Comparison of ENCODE assay signal across 8 cellular contexts in genomic region chr18:2970762-2971659, GRCh38. TPM values are rescaled to one million over a fixed set of nuclear protein-coding genes. Genes with fewer than 3 reads are reported as not detected.
DNase-seq lines count a peak whose midpoint lies in the region; ATAC-seq and TF ChIP-seq lines count a peak whose summit lies in the region.
"Had no signal": no experiment of that assay in that cellular context is flagged by ENCODE, and none has a peak within 500 bp of the region (broad histone marks: within the 10 kb centered on the region; RNA-seq: fewer than 3 reads in every experiment).

No MANE protein-coding gene starts in this region.

- peak overlapping the region in 1 of 2 donors; percentile 2 for H3K4me3 ChIP-seq in right atrium auricular region

- H3K27me3 Mint-ChIP-seq in activated CD4-positive, alpha-beta T cell treated with anti-CD3 and anti-CD28 coated beads, Interleukin-2, amount 10 ng/mL, durations not matched to agents 7 days and 5 days: no peaks in the 10 kb centered on the region
- H3K27me3 Mint-ChIP-seq: brain had no signal

- H3K27ac ChIP-seq in right atrium auricular region (peak overlapping the region; percentile 8 to 56), temporal lobe (ENCODE audit: low read depth, low read length) (peak overlapping the region; percentile 41)

- TF ChIP-seq CTCF in right atrium auricular region (IDR thresholded peaks at IDR 0.05): no peak

- peaks cover 0 to 69% of the 10 kb centered on the region in 2 donors for H3K4me1 ChIP-seq in right atrium auricular region

- DNase-seq in activated CD4-positive, alpha-beta T cell treated with anti-CD3 and anti-CD28 coated beads, Interleukin-2, amount 10 ng/mL, durations not matched to agents 7 days and 5 days: peak; percentile 53
- DNase-seq in right atrium auricular region (ENCODE audit: low spot score): no peak
- no peak for DNase-seq in NCI-H345 treated with DMSO at 0.1 percent for 48 hours (lab: John Stamatoyannopoulos, UW; ENCODE audit: unreplicated experiment)
- DNase-seq in NCI-H1105 treated with DMSO at 0.1 percent for 48 hours (lab: John Stamatoyannopoulos, UW): no peak
- DNase-seq in posterior cingulate gyrus: no peak

- no peaks in the 10 kb centered on the region for H3K9me3 Mint-ChIP-seq in activated CD4-positive, alpha-beta T cell treated with anti-CD3 and anti-CD28 coated beads, Interleukin-2, amount 10 ng/mL, durations not matched to agents 7 days and 5 days
- H3K9me3 Mint-ChIP-seq: brain had no signal

- peak overlapping the region; percentile 97 for H3K27ac Mint-ChIP-seq in activated CD4-positive, alpha-beta T cell treated with anti-CD3 and anti-CD28 coated beads, Interleukin-2, amount 10 ng/mL, durations not matched to agents 7 days and 5 days
- H3K27ac Mint-ChIP-seq: brain had no signal

- CTCF ChIA-PET in activated CD4-positive, alpha-beta T cell treated with anti-CD3 and anti-CD28 coated beads, Interleukin-2, amount 10 ng/mL, durations not matched to agents 7 days and 5 days (lab: Charles Lee): interaction anchor here (1.0 to 3.0 kb wide), 5 partner anchors 9 to 275 kb away, joined by 3 to 10 read pairs (median 6); no protein-coding TSS in a partner anchor

- POLR2A ChIA-PET in activated CD4-positive, alpha-beta T cell treated with anti-CD3 and anti-CD28 coated beads, Interleukin-2, amount 10 ng/mL, durations not matched to agents 7 days and 5 days (lab: Charles Lee): interaction anchor here (1.0 kb wide), 2 partner anchors 9 to 14 kb away, joined by 3 read pairs; no protein-coding TSS in a partner anchor

- H3K36me3 Mint-ChIP-seq in activated CD4-positive, alpha-beta T cell treated with anti-CD3 and anti-CD28 coated beads, Interleukin-2, amount 10 ng/mL, durations not matched to agents 7 days and 5 days (ENCODE audit: low read depth): peaks cover 82% of the 10 kb centered on the region

- no peaks in the 10 kb centered on the region for H3K9me3 ChIP-seq in right atrium auricular region

- H3K4me3 Mint-ChIP-seq in activated CD4-positive, alpha-beta T cell treated with anti-CD3 and anti-CD28 coated beads, Interleukin-2, amount 10 ng/mL, durations not matched to agents 7 days and 5 days: peak overlapping the region; percentile 76
- H3K4me3 Mint-ChIP-seq: brain had no signal

- peak; percentile 43 for ATAC-seq in HG03159 (IDR thresholded peaks at IDR 0.05; ENCODE audit: unreplicated experiment)

- intact Hi-C loops in posterior cingulate gyrus (cut with DNase I): no loop called here

- no peaks in the 10 kb centered on the region for H3K36me3 ChIP-seq in right atrium auricular region

- H3K27me3 ChIP-seq in right atrium auricular region: no peaks in the 10 kb centered on the region

- H3K4me1 Mint-ChIP-seq in activated CD4-positive, alpha-beta T cell treated with anti-CD3 and anti-CD28 coated beads, Interleukin-2, amount 10 ng/mL, durations not matched to agents 7 days and 5 days: peaks cover 91% of the 10 kb centered on the region

RNA-seq across cellular contexts. Expression of gene LPIN2, which starts 41.9 kb away (rescaled TPM):
- total RNA-seq in activated CD4-positive, alpha-beta T cell treated with anti-CD3 and anti-CD28 coated beads, Interleukin-2, amount 10 ng/mL, durations not matched to agents 7 days and 5 days: 100 to 1,000 TPM in 1 of 2 experiments, 10 to 100 TPM in 1; 99.6 to 106 TPM
- total RNA-seq in right atrium auricular region (10 to 100 TPM; 15.5 to 19.0 TPM), temporal lobe (40.1 TPM)
